Comparison of ENCODE assay signal across 18 cellular contexts in genomic region chr21:15204140-15204774, GRCh38.
DNase-seq lines count a peak whose midpoint lies in the region; ATAC-seq, FAIRE-seq and TF ChIP-seq lines count a peak whose summit lies in the region.
"Had no signal": no experiment of that assay in that cellular context is flagged by ENCODE, and none has a peak within 500 bp of the region (broad histone marks: within the 10 kb centered on the region; RNA-seq: fewer than 3 reads in every experiment).

No MANE protein-coding gene starts in this region.

- H3K4me3 ChIP-seq in PC-3 (ENCODE audit: low read length) = no peak overlapping the region
- H3K4me3 ChIP-seq in right atrium auricular region = no peak overlapping the region
- H3K4me3 ChIP-seq: Peyer's patch had no signal

- no peaks in the 10 kb centered on the region for H3K79me2 ChIP-seq in PC-3 (ENCODE audit: low read length)

- H3K9me3 Mint-ChIP-seq in activated naive CD8-positive, alpha-beta T cell treated with anti-CD3 and anti-CD28 coated beads, Interleukin-2, amount 50 U/mL, for 24 hours = no peaks in the 10 kb centered on the region
- H3K9me3 Mint-ChIP-seq: CD4-positive, CD25-positive, alpha-beta regulatory T cell; H9 had no signal

- no peak overlapping the region for H3K27ac ChIP-seq in PC-3 (ENCODE audit: low read length)
- H3K27ac ChIP-seq in right atrium auricular region = peak overlapping the region; percentile 29 to 83
- H3K27ac ChIP-seq: Peyer's patch had no signal

- CTCF ChIA-PET in HEK293T (lab: Yijun Ruan, JAX) = no interaction called here
- CTCF ChIA-PET in PC-3 (lab: Charles Lee) = no interaction called here

- no peak overlapping the region for H3K4me2 ChIP-seq in PC-3 (ENCODE audit: low read length)

- H3K4me1 ChIP-seq in PC-3 (ENCODE audit: insufficient read depth, low read length) = peaks cover 25% of the 10 kb centered on the region
- peaks cover 0 to 17% of the 10 kb centered on the region in 2 donors for H3K4me1 ChIP-seq in right atrium auricular region
- H3K4me1 ChIP-seq: Peyer's patch had no signal

- H3K36me3 Mint-ChIP-seq in activated naive CD8-positive, alpha-beta T cell treated with anti-CD3 and anti-CD28 coated beads, Interleukin-2, amount 50 U/mL, for 24 hours (ENCODE audit: low read depth) = no peaks in the 10 kb centered on the region
- H3K36me3 Mint-ChIP-seq: CD4-positive, CD25-positive, alpha-beta regulatory T cell had no signal

- peak overlapping the region; percentile 5; the same call in 1 of the 2 replicates for H2AFZ ChIP-seq in PC-3 (ENCODE audit: low read length)

- FAIRE-seq in GM19239 (lab: Jason Lieb, UNC) = no peak

- intact Hi-C loops in PC-3 (cut with micrococcal nuclease) = no loop called here

- peaks cover 8% of the 10 kb centered on the region for H3K27me3 Mint-ChIP-seq in activated naive CD8-positive, alpha-beta T cell treated with anti-CD3 and anti-CD28 coated beads, Interleukin-2, amount 50 U/mL, for 24 hours

- POLR2A ChIA-PET in HEK293T (lab: Yijun Ruan, JAX) (interaction anchor here (1.1 kb wide), 1 partner anchor 18 kb away, joined by 3 read pairs; no protein-coding TSS in a partner anchor), PC-3 (lab: Charles Lee; ENCODE audit: unreplicated experiment) (no interaction called here)

- H3K36me3 ChIP-seq in PC-3 (ENCODE audit: low read depth, low read length) (no peaks in the 10 kb centered on the region), right atrium auricular region (no peaks in the 10 kb centered on the region)
- H3K36me3 ChIP-seq: Peyer's patch had no signal

- no peaks in the 10 kb centered on the region for H3K9me2 ChIP-seq in PC-3 (replicated peaks; ENCODE audit: low read length)

- no TSS peak for BruUV-seq in PC-3 (replicated peaks; lab: Mats Ljungman, UMichigan)

- peak; percentile 38 for DNase-seq in HEK293T (ENCODE audit: extremely low spot score)
- DNase-seq in PC-3 = peak; percentile 38
- DNase-seq in right atrium auricular region (ENCODE audit: low spot score) = no peak
- peak; percentile 20 for DNase-seq in renal cortical epithelial cell (ENCODE audit: low read depth)
- no peak for DNase-seq in activated naive CD8-positive, alpha-beta T cell treated with anti-CD3 and anti-CD28 coated beads, Interleukin-2, amount 50 U/mL, for 24 hours
- no peak for DNase-seq in T-helper 9 cell
- no peak for DNase-seq in GM19239 (ENCODE audit: insufficient read length, low spot score)
- DNase-seq: Caco-2; CD4-positive, CD25-positive, alpha-beta regulatory T cell; EL; H9; KG1; NCI-H1048; NCI-H1436 treated with DMSO at 0.1 percent for 48 hours; NCI-H524; Peyer's patch; SHP77 had no signal

- no peaks in the 10 kb centered on the region for H4K20me1 ChIP-seq in PC-3 (ENCODE audit: low read length)

- no peak overlapping the region for H3K27ac Mint-ChIP-seq in activated naive CD8-positive, alpha-beta T cell treated with anti-CD3 and anti-CD28 coated beads, Interleukin-2, amount 50 U/mL, for 24 hours
- H3K27ac Mint-ChIP-seq: CD4-positive, CD25-positive, alpha-beta regulatory T cell; H9 had no signal

- TF ChIP-seq CTCF in PC-3 (conservative IDR thresholded peaks at IDR 0.05; ENCODE audit: low read depth, low read length) = no peak
- TF ChIP-seq CTCF in right atrium auricular region (IDR thresholded peaks at IDR 0.05) = no peak

- H3K27me3 ChIP-seq in PC-3 (ENCODE audit: low read length) = no peaks in the 10 kb centered on the region
- H3K27me3 ChIP-seq in right atrium auricular region = no peaks in the 10 kb centered on the region
- H3K27me3 ChIP-seq: Peyer's patch had no signal

- no peaks in the 10 kb centered on the region for H3K9me3 ChIP-seq in PC-3 (ENCODE audit: low read length)
- no peaks in the 10 kb centered on the region for H3K9me3 ChIP-seq in right atrium auricular region
- H3K9me3 ChIP-seq: Caco-2, Peyer's patch had no signal

- no peaks in the 10 kb centered on the region for H3K4me1 Mint-ChIP-seq in activated naive CD8-positive, alpha-beta T cell treated with anti-CD3 and anti-CD28 coated beads, Interleukin-2, amount 50 U/mL, for 24 hours
- H3K4me1 Mint-ChIP-seq: CD4-positive, CD25-positive, alpha-beta regulatory T cell; H9 had no signal

- no peak overlapping the region for H3K9ac ChIP-seq in PC-3 (ENCODE audit: low read length)

- H3F3A ChIP-seq in PC-3 (ENCODE audit: low read length, unreplicated experiment) = no peaks in the 10 kb centered on the region

- H3K4me3 Mint-ChIP-seq in activated naive CD8-positive, alpha-beta T cell treated with anti-CD3 and anti-CD28 coated beads, Interleukin-2, amount 50 U/mL, for 24 hours = no peak overlapping the region
- H3K4me3 Mint-ChIP-seq: CD4-positive, CD25-positive, alpha-beta regulatory T cell; H9 had no signal

- ATAC-seq in PC-3 = peak; percentile 45; the same call in 1 of the 2 replicates
- ATAC-seq in activated naive CD8-positive, alpha-beta T cell treated with anti-CD3 and anti-CD28 coated beads, Interleukin-2, amount 50 U/mL, for 24 hours = no peak
- ATAC-seq: SK-N-SH treated with all-trans-retinoic acid at 6 μM for 48 hours had no signal

TF ChIP-seq in HEK293T, 16 proteins besides CTCF, POLR2A, EP300 and RAD21:
- TF ChIP-seq TARDBP (IDR thresholded peaks at IDR 0.05) (no peak), CTBP1 (IDR thresholded peaks at IDR 0.05; ENCODE audit: borderline replicate concordance) (peak; percentile 20; the same call in 1 of the 2 replicates), PKNOX1 (IDR thresholded peaks at IDR 0.05) (peak; percentile 87)

Comparison
In these comparisons a context has a peak if more than half of its experiments do, and no peak if none do; other contexts are left out.
1. DNase-seq: peak in HEK293T (single experiment), PC-3 (single experiment) and renal cortical epithelial cell (single experiment); none in right atrium auricular region (single experiment), activated naive CD8-positive, alpha-beta T cell treated with anti-CD3 and anti-CD28 coated beads, Interleukin-2, amount 50 U/mL, for 24 hours (single experiment), T-helper 9 cell (single experiment) and GM19239 (single experiment).